In the genomic region with DNA sequence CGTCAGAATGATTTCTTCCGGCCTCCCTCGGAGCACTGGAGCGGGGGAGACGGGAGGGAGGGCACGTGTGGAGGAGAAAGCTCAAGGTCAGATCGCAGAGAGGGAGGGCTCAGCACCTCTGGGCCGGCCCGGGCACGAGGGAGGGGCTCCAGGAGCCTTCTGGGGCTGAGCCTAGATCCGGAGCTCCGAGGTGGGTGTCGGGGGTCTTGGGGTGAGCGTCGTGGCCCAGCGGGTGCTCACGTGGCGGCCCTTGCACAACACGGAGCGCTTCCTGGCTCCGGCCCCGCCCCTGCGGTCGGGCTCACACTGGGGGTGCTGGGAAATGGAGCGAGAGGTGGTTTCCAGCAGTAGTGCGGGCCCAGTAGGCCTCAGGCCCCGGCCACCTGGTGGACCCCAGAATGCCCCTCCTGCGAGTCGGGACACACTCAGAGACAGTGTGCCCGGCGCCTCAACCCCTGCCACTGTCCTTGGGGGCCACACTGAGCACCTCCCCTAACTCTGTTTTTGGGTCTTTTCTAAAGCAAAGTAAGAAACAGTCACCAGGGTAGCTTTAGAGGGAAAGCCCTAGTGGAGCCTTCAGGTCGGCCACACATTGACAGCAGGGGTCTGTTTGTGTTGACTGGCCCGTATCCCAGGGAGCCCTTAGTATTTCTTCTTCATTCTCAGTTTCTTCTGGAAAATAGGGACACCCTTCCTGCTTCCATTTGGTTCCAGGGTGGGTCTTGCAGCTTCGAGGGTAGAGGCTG, we compare ENCODE assay signal across 8 cellular contexts. TPM values are rescaled to one million over a fixed set of nuclear protein-coding genes. Genes with fewer than 3 reads are reported as not detected.
DNase-seq lines count a peak whose midpoint lies in the region; ATAC-seq and TF ChIP-seq lines count a peak whose summit lies in the region.

No MANE protein-coding gene starts in this region.

- H4K20me1 ChIP-seq in Karpas-422 (ENCODE audit: insufficient read depth, low read depth, low read length), result peaks cover 45% of the 10 kb centered on the region

- H3K27ac ChIP-seq in Karpas-422 (ENCODE audit: low read length) (peak overlapping the region; percentile 72), cingulate gyrus (ENCODE audit: low read depth, low read length) (peak overlapping the region; percentile 77), right lobe of liver (peak overlapping the region; percentile 83 to 96 (median 93))

- H3K4me3 ChIP-seq in GM12864 (ENCODE audit: low read depth, low read length), result peak overlapping the region; percentile 83
- peak overlapping the region; percentile 91 for H3K4me3 ChIP-seq in Karpas-422 (ENCODE audit: low read length)
- H3K4me3 ChIP-seq in right lobe of liver, result peak overlapping the region; percentile 76 to 99 (median 82)

- TF ChIP-seq CTCF in GM12864 (IDR thresholded peaks at IDR 0.05; ENCODE audit: low read depth, low read length, missing control alignments) (no peak), right lobe of liver (IDR thresholded peaks at IDR 0.05) (no peak)

- H3K79me2 ChIP-seq in Karpas-422 (ENCODE audit: low read length), result peaks cover 24% of the 10 kb centered on the region

- ATAC-seq in GM21786 (IDR thresholded peaks at IDR 0.05; ENCODE audit: unreplicated experiment) (peak; percentile 69), right lobe of liver (peak; percentile 62 to 70 (median 66))

- intact Hi-C loops in right lobe of liver (cut with DNase I), result no loop called here

- H2AFZ ChIP-seq in Karpas-422 (ENCODE audit: low read length), result no peak overlapping the region

- WGBS in right lobe of liver (ENCODE audit: insufficient coverage, low coverage, low lambda C conversion rate, missing lambda C conversion rate), result 1% methylated on average over 16 of the region's 34 CpGs

- H3K27me3 ChIP-seq in Karpas-422 (ENCODE audit: low read length) (no peaks in the 10 kb centered on the region), right lobe of liver (no peaks in the 10 kb centered on the region)

- DNase-seq in GM12864 (ENCODE audit: low read depth), result no peak
- DNase-seq in Karpas-422, result peak; percentile 88
- peak; percentile 50 for DNase-seq in activated CD4-positive, alpha-beta T cell treated with anti-CD3 and anti-CD28 coated beads for 1 hour
- DNase-seq in right lobe of liver, result peak; percentile 84 to 87 (median 87)
- DNase-seq in stimulated activated CD4-positive, alpha-beta T cell treated with anti-CD3 and anti-CD28 coated beads, Interleukin-4, amount 100 ng/mL, for 48 hours (ENCODE audit: low read depth in 2 of 2), result peak; percentile 65 to 72
- no peak for DNase-seq in pons (ENCODE audit: low spot score)

- H3K36me3 ChIP-seq in Karpas-422 (ENCODE audit: insufficient read depth, low read length) (peaks cover 36% of the 10 kb centered on the region), right lobe of liver (peaks cover 0 to 40% (median 27%) of the 10 kb centered on the region in 4 donors)

- H3K9me3 ChIP-seq in Karpas-422 (ENCODE audit: low read length) (no peaks in the 10 kb centered on the region), right lobe of liver (no peaks in the 10 kb centered on the region)

- peak overlapping the region; percentile 99 for H3K9ac ChIP-seq in Karpas-422 (ENCODE audit: low read length)

- H3K4me1 ChIP-seq in Karpas-422 (ENCODE audit: low read length), result peaks cover 28% of the 10 kb centered on the region
- peaks cover 0 to 33% (median 17%) of the 10 kb centered on the region in 4 donors for H3K4me1 ChIP-seq in right lobe of liver

- H3K4me2 ChIP-seq in Karpas-422 (ENCODE audit: low read depth, low read length, poor library complexity, severe bottlenecking), result peak overlapping the region; percentile 99

- H3K9me2 ChIP-seq in Karpas-422 (replicated peaks; ENCODE audit: insufficient read depth, low read length), result no peaks in the 10 kb centered on the region

- no peak for TF ChIP-seq POLR2A in right lobe of liver (IDR thresholded peaks at IDR 0.05)

RNA-seq across cellular contexts. Expression of a gene that starts 0.8 kb away (rescaled TPM):
- 29.4 and 32.1 TPM in 2 replicates for total RNA-seq in Karpas-422 (2014; rRNA removed; shearing (Covaris generic); ENCODE audit: low replicate concordance)
- total RNA-seq in right lobe of liver, result 100 to 1,000 TPM in 1 of 6 experiments, 10 to 100 TPM in 5; 53.7 to 106 (median 90.1) TPM

Comparison
In these comparisons a context has a peak if more than half of its experiments do, and no peak if none do; other contexts are left out.
1. DNase-seq: peak in Karpas-422 (single experiment), activated CD4-positive, alpha-beta T cell treated with anti-CD3 and anti-CD28 coated beads for 1 hour (single experiment), right lobe of liver (3 of 3) and stimulated activated CD4-positive, alpha-beta T cell treated with anti-CD3 and anti-CD28 coated beads, Interleukin-4, amount 100 ng/mL, for 48 hours (2 of 2); none in GM12864 (single experiment) and pons (single experiment).
2. Peak in every context shown above with its lines, with median percentiles within 50 percentile points of each other: H3K4me3 ChIP-seq and H3K27ac ChIP-seq.